1 cellular context compared by ENCODE assay signal in genomic region chr1:55993608-55994251, GRCh38.
TF ChIP-seq lines count a peak whose summit lies in the region.

No MANE protein-coding gene starts in this region.

TF ChIP-seq in GM12878, 131 proteins besides CTCF, POLR2A, EP300 and RAD21 (continued from another document):
- TF ChIP-seq PRDM15 (CRISPR knock-in tag; IDR thresholded peaks at IDR 0.05) (no peak), ESRRA (IDR thresholded peaks at IDR 0.05; ENCODE audit: low read length) (no peak), NFIC (IDR thresholded peaks at IDR 0.05; ENCODE audit: low read depth, low read length) (no peak), DPF2 (IDR thresholded peaks at IDR 0.05) (no peak), MEF2B (IDR thresholded peaks at IDR 0.05; ENCODE audit: partially characterized antibody, poor library complexity, severe bottlenecking) (no peak), BACH1 (IDR thresholded peaks at IDR 0.05; ENCODE audit: borderline replicate concordance) (no peak), CBX5 (IDR thresholded peaks at IDR 0.05; ENCODE audit: low read depth) (no peak), MYB (IDR thresholded peaks at IDR 0.05; ENCODE audit: borderline replicate concordance, low read depth, low read length) (no peak), USF2 (IDR thresholded peaks at IDR 0.05; ENCODE audit: borderline replicate concordance, low read depth, low read length) (no peak), POU2F2 (IDR thresholded peaks at IDR 0.05; ENCODE audit: borderline replicate concordance, low read depth, low read length) (no peak), NRF1 (conservative IDR thresholded peaks at IDR 0.05; ENCODE audit: low read depth, low read length) (no peak), SIN3A (IDR thresholded peaks at IDR 0.05; ENCODE audit: low read depth, low read length) (no peak)
- TF ChIP-seq, protein P1, sequence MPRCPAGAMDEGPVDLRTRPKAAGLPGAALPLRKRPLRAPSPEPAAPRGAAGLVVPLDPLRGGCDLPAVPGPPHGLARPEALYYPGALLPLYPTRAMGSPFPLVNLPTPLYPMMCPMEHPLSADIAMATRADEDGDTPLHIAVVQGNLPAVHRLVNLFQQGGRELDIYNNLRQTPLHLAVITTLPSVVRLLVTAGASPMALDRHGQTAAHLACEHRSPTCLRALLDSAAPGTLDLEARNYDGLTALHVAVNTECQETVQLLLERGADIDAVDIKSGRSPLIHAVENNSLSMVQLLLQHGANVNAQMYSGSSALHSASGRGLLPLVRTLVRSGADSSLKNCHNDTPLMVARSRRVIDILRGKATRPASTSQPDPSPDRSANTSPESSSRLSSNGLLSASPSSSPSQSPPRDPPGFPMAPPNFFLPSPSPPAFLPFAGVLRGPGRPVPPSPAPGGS (IDR thresholded peaks at IDR 0.05; ENCODE audit: borderline replicate concordance, insufficient read depth, low read depth, low read length, poor library complexity, severe bottlenecking): no peak
